13 cellular contexts compared by ENCODE assay signal in genomic region chr11:8317164-8317563, GRCh38. TPM values are rescaled to one million over a fixed set of nuclear protein-coding genes. Genes with fewer than 3 reads are reported as not detected.
"Had no signal": no experiment of that assay in that cellular context is flagged by ENCODE, and none has a peak within 500 bp of the region (broad histone marks: within the 10 kb centered on the region; RNA-seq: fewer than 3 reads in every experiment).

No MANE protein-coding gene starts in this region.

- H3K4me3 ChIP-seq: esophagus muscularis mucosa, gastrocnemius medialis, heart right ventricle, mucosa of descending colon, right lobe of liver had no signal

- ATAC-seq: activated CD4-positive, CD25-positive, alpha-beta regulatory T cell treated with anti-CD3 and anti-CD28 coated beads, Interleukin-2, amount 50 U/mL, for 24 hours; activated naive CD4-positive, alpha-beta T cell treated with anti-CD3 and anti-CD28 coated beads, Interleukin-2, amount 50 U/mL, for 72 hours; gastrocnemius medialis; heart right ventricle; mucosa of descending colon; right lobe of liver had no signal

- DNase-seq: activated T-cell treated with anti-CD3 and anti-CD28 coated beads, Interleukin-2, amount 50 U/mL, for 1 hour; amygdala; gastrocnemius medialis; heart right ventricle; mucosa of descending colon; occipital lobe; right lobe of liver; stimulated activated CD4-positive, alpha-beta T cell treated with anti-CD3 and anti-CD28 coated beads, Interleukin-12 subunit alpha, Interleukin-12 subunit beta, amount 100 ng/mL, for 4 hours; stimulated activated naive CD4-positive, alpha-beta T cell had no signal

- H3K27ac ChIP-seq: esophagus muscularis mucosa, gastrocnemius medialis, heart right ventricle, right lobe of liver had no signal

- H3K36me3 ChIP-seq: esophagus muscularis mucosa, gastrocnemius medialis, heart right ventricle, right lobe of liver had no signal

- H3K9me3 ChIP-seq: esophagus muscularis mucosa, gastrocnemius medialis, heart right ventricle, mucosa of descending colon, right lobe of liver had no signal

- H3K4me1 ChIP-seq: gastrocnemius medialis, heart right ventricle, right lobe of liver had no signal

- H3K27me3 ChIP-seq: gastrocnemius medialis, right lobe of liver had no signal

RNA-seq across cellular contexts. Expression of gene LMO1, which starts 53.5 kb away (rescaled TPM):
- total RNA-seq: activated naive CD4-positive, alpha-beta T cell treated with anti-CD3 and anti-CD28 coated beads, Interleukin-2, amount 50 U/mL, for 72 hours; chondrocyte; right lobe of liver had no signal
